In the genomic region with DNA sequence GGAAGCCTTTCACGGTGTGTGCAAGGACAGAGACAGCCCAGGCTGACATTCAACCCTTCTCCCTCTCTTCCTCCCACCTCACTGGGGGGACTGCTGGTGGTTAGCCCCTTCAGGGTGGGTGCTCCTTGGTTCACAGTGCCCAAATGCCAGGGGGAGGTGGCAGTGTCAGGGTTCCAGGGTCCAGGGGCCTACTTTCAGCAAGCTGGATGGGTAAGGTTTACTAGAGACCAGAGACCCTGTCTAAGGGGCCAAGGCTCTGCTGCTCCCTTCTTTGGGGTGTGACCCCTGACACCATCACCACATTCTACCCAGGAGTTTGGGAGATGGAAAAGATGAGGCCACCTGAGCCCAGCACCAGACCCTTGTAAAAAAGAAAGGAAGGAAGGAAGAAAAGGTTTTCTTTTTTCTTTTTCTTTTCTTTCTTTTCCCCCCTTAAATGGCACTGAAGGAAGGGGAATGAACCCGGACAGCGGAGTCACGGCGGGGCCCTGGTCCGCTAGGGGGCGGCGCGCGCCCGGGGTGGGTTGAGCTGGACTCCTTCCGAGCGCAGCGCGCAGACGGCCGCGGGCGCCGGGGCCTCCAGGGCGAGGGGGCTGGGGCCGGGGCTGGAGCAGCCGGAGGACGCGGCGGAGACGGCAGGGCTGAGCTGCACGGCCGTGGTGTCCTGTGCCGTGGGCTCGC, we compare ENCODE assay signal across 1 cellular context.
TF ChIP-seq lines count a peak whose summit lies in the region.

No MANE protein-coding gene starts in this region.

TF ChIP-seq in IMR-90, 13 proteins besides CTCF, POLR2A, EP300 and RAD21:
- TF ChIP-seq NFE2L2 (IDR thresholded peaks at IDR 0.05; ENCODE audit: low read depth, low read length) (no peak), FOS (IDR thresholded peaks at IDR 0.05; ENCODE audit: low read depth, low read length) (no peak), SMC3 (IDR thresholded peaks at IDR 0.05; ENCODE audit: low read depth, low read length) (peak; percentile 27; the same call in 1 of the 2 replicates)
